ENCODE assay signal across 24 cellular contexts in the genomic region with DNA sequence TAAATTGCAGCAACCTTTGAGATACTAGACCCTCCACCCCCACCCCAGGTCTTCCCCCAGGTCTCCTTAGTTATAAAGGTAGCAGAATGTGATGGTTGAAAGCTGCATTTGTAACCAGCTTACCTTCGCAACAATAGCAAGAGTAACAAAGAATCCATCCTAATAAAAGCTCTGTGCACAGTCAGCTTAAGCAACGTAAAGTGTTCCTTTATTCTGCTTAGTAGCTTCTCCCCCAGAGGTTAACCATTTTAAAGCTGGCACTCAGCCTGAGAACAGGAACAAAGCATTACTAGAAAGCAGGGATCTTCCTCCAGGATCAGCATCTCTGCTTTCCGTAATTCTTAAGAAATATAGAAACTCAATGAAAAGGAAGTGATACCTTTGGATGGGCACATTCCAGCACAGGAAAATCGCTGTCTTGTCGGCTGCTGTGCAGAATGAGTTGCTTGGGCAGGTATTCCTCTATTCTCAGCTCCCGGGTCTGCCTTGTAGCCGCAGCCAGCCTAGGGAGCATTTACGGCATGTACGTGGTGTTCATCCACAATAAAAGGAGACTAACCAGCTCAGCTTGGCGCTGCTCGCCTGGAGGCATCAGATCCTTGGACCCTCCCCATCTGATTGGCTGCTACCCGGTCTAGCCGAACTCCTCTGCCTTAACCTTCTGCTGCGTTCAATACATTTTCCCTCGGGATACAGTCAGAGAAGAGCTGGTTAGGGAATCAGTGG.
DNase-seq lines count a peak whose midpoint lies in the region; ATAC-seq and TF ChIP-seq lines count a peak whose summit lies in the region.
"Had no signal": no experiment of that assay in that cellular context is flagged by ENCODE, and none has a peak within 500 bp of the region (broad histone marks: within the 10 kb centered on the region; RNA-seq: fewer than 3 reads in every experiment).

No MANE protein-coding gene starts in this region.

- H3K9ac ChIP-seq in iPS-20b (ENCODE audit: low read depth, low read length) (peak overlapping the region; percentile 17; the same call in 1 of the 2 replicates), rectal smooth muscle tissue (ENCODE audit: low read length) (no peak overlapping the region)
- H3K9ac ChIP-seq: BLaER1 had no signal

- DNase-seq in NCI-H1694 treated with DMSO at 0.1 percent for 48 hours (lab: John Stamatoyannopoulos, UW): peak; percentile 8
- DNase-seq in NCI-H1694 (lab: John Stamatoyannopoulos, UW): no peak
- peak; percentile 20 for DNase-seq in WTC11 (ENCODE audit: low spot score)
- DNase-seq in mucosa of descending colon: no peak
- DNase-seq in PC-9: no peak
- DNase-seq: 8988T; activated CD8-positive, alpha-beta memory T cell treated with anti-CD3 and anti-CD28 coated beads, Interleukin-2, amount 50 U/mL, for 48 hours; activated gamma-delta T cell treated with Interleukin-2 at 50 U/mL for 16 hours; GF-D8; heart left ventricle; MG63; NCI-H1436 treated with DMSO at 0.1 percent for 48 hours; NCI-H446 treated with DMSO at 0.1 percent for 48 hours; SW 1271; uterus had no signal

- CTCF ChIA-PET in WTC11 (lab: Charles Lee) (interaction anchor here (1.4 to 2.0 kb wide), 3 partner anchors 65 to 182 kb away, joined by 3 to 8 read pairs (median 7); no protein-coding TSS in a partner anchor), PC-9 (lab: Charles Lee) (no interaction called here)

- no peaks in the 10 kb centered on the region for H3K79me2 ChIP-seq in PC-9 (ENCODE audit: low read depth)

- no peaks in the 10 kb centered on the region for H3K36me3 ChIP-seq in iPS-20b (ENCODE audit: insufficient read depth, low read depth, low read length)
- no peaks in the 10 kb centered on the region for H3K36me3 ChIP-seq in rectal smooth muscle tissue (ENCODE audit: control insufficient read depth, insufficient read depth, low read length)
- no peaks in the 10 kb centered on the region for H3K36me3 ChIP-seq in mucosa of descending colon (ENCODE audit: low read depth)
- H3K36me3 ChIP-seq in PC-9 (ENCODE audit: low read depth): no peaks in the 10 kb centered on the region
- H3K36me3 ChIP-seq: adrenal gland, BLaER1, heart left ventricle, MG63, uterus had no signal

- H3K4me1 Mint-ChIP-seq in WTC11: peaks cover 26% of the 10 kb centered on the region

- no peak overlapping the region for H3K4me2 ChIP-seq in PC-9
- H3K4me2 ChIP-seq: BLaER1 had no signal

- H3K27ac Mint-ChIP-seq in WTC11: no peak overlapping the region
- H3K27ac Mint-ChIP-seq: progenitor cell of endocrine pancreas had no signal

- H3K4me1 ChIP-seq in iPS-20b (ENCODE audit: insufficient read depth, low read length) (peaks cover 15% of the 10 kb centered on the region; the same call in 1 of the 2 replicates), rectal smooth muscle tissue (ENCODE audit: control insufficient read depth, insufficient read depth, low read length) (no peaks in the 10 kb centered on the region), mucosa of descending colon (ENCODE audit: low read depth) (no peaks in the 10 kb centered on the region), PC-9 (replicated peaks; ENCODE audit: insufficient read depth) (no peaks in the 10 kb centered on the region)
- H3K4me1 ChIP-seq: adrenal gland, BLaER1, uterus had no signal

- H3K27me3 ChIP-seq in iPS-20b (ENCODE audit: insufficient read depth, low read length) (no peaks in the 10 kb centered on the region), rectal smooth muscle tissue (ENCODE audit: control insufficient read depth, insufficient read depth, low read length) (no peaks in the 10 kb centered on the region), PC-9 (ENCODE audit: insufficient read depth, low read depth) (no peaks in the 10 kb centered on the region)
- H3K27me3 ChIP-seq: adrenal gland, BLaER1, heart left ventricle, uterus had no signal

- H3K27me3 Mint-ChIP-seq in WTC11 (ENCODE audit: low read depth): no peaks in the 10 kb centered on the region; the same call in 1 of the 2 replicates

- H3K27ac ChIP-seq in iPS-20b (ENCODE audit: low read length) (no peak overlapping the region), rectal smooth muscle tissue (ENCODE audit: low read depth, low read length) (no peak overlapping the region), PC-9 (no peak overlapping the region)
- H3K27ac ChIP-seq: BLaER1, heart left ventricle, RWPE1, uterus had no signal

- no TSS peak for BruUV-seq in PC-9 (replicated peaks; lab: Mats Ljungman, UMichigan)

- H4K20me1 ChIP-seq in PC-9 (ENCODE audit: insufficient read depth): no peaks in the 10 kb centered on the region
- H4K20me1 ChIP-seq: BLaER1 had no signal

- peaks cover 6% of the 10 kb centered on the region for H3K36me3 Mint-ChIP-seq in WTC11

- H3K4me3 ChIP-seq in iPS-20b (ENCODE audit: low read length) (peak overlapping the region; percentile 14; the same call in 1 of the 2 replicates), rectal smooth muscle tissue (ENCODE audit: low read length) (peak overlapping the region; percentile 25), mucosa of descending colon (no peak overlapping the region), PC-9 (no peak overlapping the region)
- H3K4me3 ChIP-seq: adrenal gland, BLaER1, GM12878, heart left ventricle, lung, MG63, uterus had no signal

- H2AFZ ChIP-seq in PC-9: no peak overlapping the region

- H3K9me3 ChIP-seq in iPS-20b (ENCODE audit: insufficient read depth, low read depth, low read length) (no peaks in the 10 kb centered on the region), mucosa of descending colon (no peaks in the 10 kb centered on the region), PC-9 (ENCODE audit: insufficient read depth, low read depth) (no peaks in the 10 kb centered on the region)
- H3K9me3 ChIP-seq: adrenal gland, MG63, uterus had no signal

- H3K9me3 Mint-ChIP-seq in WTC11: peaks cover 15% of the 10 kb centered on the region

- intact Hi-C loops in mucosa of descending colon (cut with DNase I, micrococcal nuclease): no loop called here
- intact Hi-C loops in PC-9 (cut with micrococcal nuclease; ENCODE audit: unreplicated experiment): no loop called here

- no peaks in the 10 kb centered on the region for H3K9me2 ChIP-seq in PC-9 (ENCODE audit: insufficient read depth)

- H3K4me3 Mint-ChIP-seq in WTC11: no peak overlapping the region

- no peaks in the 10 kb centered on the region for H3F3A ChIP-seq in PC-9 (ENCODE audit: insufficient read depth, low read depth)

- TF ChIP-seq CTCF in WTC11 (IDR thresholded peaks at IDR 0.05) (no peak), mucosa of descending colon (IDR thresholded peaks at IDR 0.05) (no peak), PC-9 (conservative IDR thresholded peaks at IDR 0.05) (no peak)

- ATAC-seq in WTC11 (peak; percentile 84), GM21529 (IDR thresholded peaks at IDR 0.05; ENCODE audit: unreplicated experiment) (no peak), mucosa of descending colon (no peak)
- ATAC-seq: GM12878, heart left ventricle had no signal

- POLR2A ChIA-PET in WTC11 (lab: Charles Lee): no interaction called here
- POLR2A ChIA-PET in PC-9 (lab: Charles Lee; ENCODE audit: unreplicated experiment): no interaction called here

TF ChIP-seq in WTC11, 78 proteins besides CTCF, POLR2A, EP300 and RAD21:
- TF ChIP-seq MXD4 (CRISPR knock-in tag; IDR thresholded peaks at IDR 0.05; ENCODE audit: borderline replicate concordance) (no peak), KAT7 (CRISPR knock-in tag; IDR thresholded peaks at IDR 0.05; ENCODE audit: borderline replicate concordance) (no peak), E2F1 (CRISPR knock-in tag; IDR thresholded peaks at IDR 0.05) (no peak), FOXP1 (CRISPR knock-in tag; IDR thresholded peaks at IDR 0.05; ENCODE audit: borderline replicate concordance) (no peak)

Comparison
In these comparisons a context has a peak if more than half of its experiments do, and no peak if none do; other contexts are left out.
1. DNase-seq: peak in NCI-H1694 treated with DMSO at 0.1 percent for 48 hours (single experiment) and WTC11 (single experiment); none in NCI-H1694 (single experiment), mucosa of descending colon (0 of 3) and PC-9 (0 of 2).
2. H3K4me3 ChIP-seq: peak in iPS-20b (single experiment) and rectal smooth muscle tissue (single experiment); none in mucosa of descending colon (single experiment) and PC-9 (single experiment).